Comparison of ENCODE assay signal across 17 cellular contexts in the genomic region with DNA sequence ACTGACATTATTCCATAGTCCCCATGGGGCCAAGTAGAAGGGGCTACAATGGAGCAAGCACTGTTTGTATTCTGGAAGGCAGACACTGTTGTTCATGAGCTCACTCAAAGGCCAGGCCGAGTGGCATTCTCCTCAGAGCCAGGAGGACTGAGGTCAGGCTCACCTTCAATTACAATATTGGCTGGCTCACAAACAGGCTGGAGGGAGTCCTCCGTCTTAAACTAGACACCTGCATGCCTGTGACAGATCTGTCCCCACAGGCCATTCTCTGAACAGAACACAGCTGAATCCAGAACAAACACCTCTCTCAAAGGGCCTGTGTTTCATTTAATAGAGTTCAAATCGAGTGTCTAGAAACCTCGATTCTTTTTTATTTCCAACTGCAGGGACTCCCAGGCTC.
"Had no signal": no experiment of that assay in that cellular context is flagged by ENCODE, and none has a peak within 500 bp of the region (broad histone marks: within the 10 kb centered on the region; RNA-seq: fewer than 3 reads in every experiment).

No MANE protein-coding gene starts in this region.

- FAIRE-seq: endometrium, frontal cortex, islet of Langerhans had no signal

- ATAC-seq: esophagus mucosa; heart left ventricle; naive thymus-derived CD4-positive, alpha-beta T cell; right cardiac atrium; stimulated activated memory B cell treated with anti-CD40 and anti-IgM and Interleukin-4, amounts not matched to agents 10 μg/mL and 1 μg/mL and 100 μg/mL, for 72 hours had no signal

- H3K27ac ChIP-seq: dorsolateral prefrontal cortex, heart left ventricle, tibial nerve had no signal

- H3K36me3 ChIP-seq: heart left ventricle, tibial nerve had no signal

- DNase-seq: cortex of kidney; dorsolateral prefrontal cortex; effector CD8-positive, alpha-beta T cell; heart left ventricle; hippocampal formation; kidney glomerular epithelial cell; mammary epithelial cell; naive thymus-derived CD4-positive, alpha-beta T cell; posterior cingulate gyrus; right cardiac atrium; stimulated activated CD4-positive, alpha-beta T cell treated with anti-CD3 and anti-CD28 coated beads, Interleukin-4, amount 100 ng/mL, for 24 hours had no signal

- H3K27me3 ChIP-seq: dorsolateral prefrontal cortex, heart left ventricle, tibial nerve had no signal

- H3K9me3 ChIP-seq: heart left ventricle, tibial nerve had no signal

- H3K4me3 ChIP-seq: dorsolateral prefrontal cortex, heart left ventricle, tibial nerve had no signal

- H3K4me1 ChIP-seq: heart left ventricle, tibial nerve had no signal
